In genomic region chr2:138238908-138239307, GRCh38 we compare ENCODE assay signal across 27 cellular contexts.
DNase-seq lines count a peak whose midpoint lies in the region; ATAC-seq, FAIRE-seq and TF ChIP-seq lines count a peak whose summit lies in the region.
"Had no signal": no experiment of that assay in that cellular context is flagged by ENCODE, and none has a peak within 500 bp of the region (broad histone marks: within the 10 kb centered on the region; RNA-seq: fewer than 3 reads in every experiment).

No MANE protein-coding gene starts in this region.

- ATAC-seq in GM18511 (IDR thresholded peaks at IDR 0.05; ENCODE audit: unreplicated experiment): peak; percentile 55
- ATAC-seq in GM19463 (IDR thresholded peaks at IDR 0.05; ENCODE audit: unreplicated experiment): peak; percentile 65
- peak; percentile 64 for ATAC-seq in HG02981 (IDR thresholded peaks at IDR 0.05; ENCODE audit: unreplicated experiment)
- no peak for ATAC-seq in HG03280 (IDR thresholded peaks at IDR 0.05; ENCODE audit: unreplicated experiment)
- no peak for ATAC-seq in HG02610 (IDR thresholded peaks at IDR 0.05; ENCODE audit: unreplicated experiment)
- ATAC-seq: K562, pancreas had no signal

- no peak for DNase-seq in adipocyte (ENCODE audit: low read depth)
- DNase-seq in GM19239 (ENCODE audit: insufficient read length, low spot score): no peak
- DNase-seq in lower leg skin (ENCODE audit: low spot score in 2 of 2): no peak
- DNase-seq: ACHN; activated CD4-positive, alpha-beta T cell treated with anti-CD3 and anti-CD28 coated beads, Interleukin-2, amount 50 U/mL, for 48 hours; activated CD4-positive, CD25-positive, alpha-beta regulatory T cell; activated CD8-positive, alpha-beta memory T cell treated with anti-CD3 and anti-CD28 coated beads, Interleukin-2, amount 50 U/mL, for 4 hours; activated gamma-delta T cell; C1 segment of cervical spinal cord; DMS79 treated with DMSO at 0.1 percent for 48 hours; glutamatergic neuron; MG63; NCI-H1417; NCI-H2081 treated with DMSO at 0.1 percent for 48 hours; nephron progenitor cell; pancreas; Peyer's patch; SIG-M5; stimulated activated CD4-positive, alpha-beta T cell treated with anti-CD3 and anti-CD28 coated beads, Interleukin-4, amount 100 ng/mL, for 1 hour; stimulated activated naive CD4-positive, alpha-beta T cell treated with Interleukin-2 at 50 U/mL for 16 hours had no signal

- peaks cover 49% of the 10 kb centered on the region for H3K4me1 ChIP-seq in adipocyte (ENCODE audit: control insufficient read depth, insufficient read depth, low read length)
- H3K4me1 ChIP-seq: pancreas, Peyer's patch had no signal

- intact Hi-C loops in lower leg skin (cut with DNase I; ENCODE audit: low total_unique reads): no loop called here

- no peak for TF ChIP-seq CTCF in lower leg skin (IDR thresholded peaks at IDR 0.05)

- no peaks in the 10 kb centered on the region for H3K36me3 ChIP-seq in adipocyte (ENCODE audit: control insufficient read depth, insufficient read depth, low read length, severe bottlenecking)
- H3K36me3 ChIP-seq: MG63, pancreas, Peyer's patch, right atrium auricular region had no signal

- no peaks in the 10 kb centered on the region for H3K9me3 ChIP-seq in adipocyte (ENCODE audit: control insufficient read depth, low read length)
- H3K9me3 ChIP-seq: MG63, pancreas, Peyer's patch, right atrium auricular region had no signal

- H3K27me3 ChIP-seq in adipocyte (replicated peaks; ENCODE audit: control insufficient read depth, insufficient read depth, low read length): no peaks in the 10 kb centered on the region
- H3K27me3 ChIP-seq: MG63, pancreas, Peyer's patch, right atrium auricular region had no signal

- H3K9ac ChIP-seq in adipocyte (ENCODE audit: low read length): peak overlapping the region; percentile 78

- H3K4me3 ChIP-seq in adipocyte (ENCODE audit: low read length) (no peak overlapping the region), lower leg skin (ENCODE audit: low read depth, poor library complexity, severe bottlenecking) (no peak overlapping the region)
- H3K4me3 ChIP-seq: K562, MG63, pancreas, Peyer's patch, right atrium auricular region had no signal

- no peak for TF ChIP-seq POLR2A in lower leg skin (IDR thresholded peaks at IDR 0.05)

- FAIRE-seq in GM19239 (lab: Jason Lieb, UNC): no peak
- FAIRE-seq: K562, pancreas had no signal

Comparison
In these comparisons a context has a peak if more than half of its experiments do, and no peak if none do; other contexts are left out.
1. ATAC-seq: peak in GM18511 (single experiment), GM19463 (single experiment) and HG02981 (single experiment); none in HG03280 (single experiment) and HG02610 (single experiment).